31 cellular contexts compared by ENCODE assay signal in the genomic region with DNA sequence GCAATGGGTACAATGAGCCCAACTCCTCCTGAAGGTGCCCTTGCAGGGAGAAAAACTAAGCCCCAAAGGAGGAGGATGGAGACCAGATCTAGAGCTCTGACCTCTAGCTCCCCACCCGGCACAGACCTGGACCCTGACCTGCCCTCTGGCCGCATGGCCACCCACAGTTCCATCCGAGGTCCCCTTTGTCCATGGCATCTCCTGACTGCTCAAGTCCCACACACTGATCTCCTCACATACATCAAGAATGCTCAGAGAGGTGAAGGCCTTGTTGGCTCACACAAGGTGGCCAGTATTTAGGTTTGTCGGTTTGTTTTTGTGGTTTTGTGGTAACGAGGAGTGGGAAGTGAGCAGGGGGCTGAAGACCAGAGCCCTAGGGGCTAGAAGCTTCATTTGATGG.
"Had no signal": no experiment of that assay in that cellular context is flagged by ENCODE, and none has a peak within 500 bp of the region (broad histone marks: within the 10 kb centered on the region; RNA-seq: fewer than 3 reads in every experiment).

No MANE protein-coding gene starts in this region.

- H3K4me1 Mint-ChIP-seq: activated naive CD4-positive, alpha-beta T cell treated with anti-CD3 and anti-CD28 coated beads, Interleukin-2, amount 50 U/mL, for 24 hours; activated naive CD8-positive, alpha-beta T cell treated with anti-CD3 and anti-CD28 coated beads, Interleukin-2, amount 10 ng/mL, durations not matched to agents 7 days and 5 days; activated T-helper 17 cell treated with anti-CD3 and anti-CD28 coated beads, Interleukin-2, amount 50 U/mL, for 72 hours had no signal

- H3K4me1 ChIP-seq: ascending aorta, SJCRH30 had no signal

- H3K4me3 Mint-ChIP-seq: activated CD8-positive, alpha-beta T cell treated with anti-CD3 and anti-CD28 coated beads for 36 hours; activated naive CD4-positive, alpha-beta T cell treated with anti-CD3 and anti-CD28 coated beads, Interleukin-2, amount 50 U/mL, for 24 hours; activated naive CD8-positive, alpha-beta T cell treated with anti-CD3 and anti-CD28 coated beads, Interleukin-2, amount 10 ng/mL, durations not matched to agents 7 days and 5 days; activated T-cell treated with anti-CD3 and anti-CD28 coated beads, Interleukin-2, amount 50 U/mL, for 72 hours; activated T-helper 17 cell treated with anti-CD3 and anti-CD28 coated beads, Interleukin-2, amount 50 U/mL, for 72 hours had no signal

- ATAC-seq: activated CD8-positive, alpha-beta T cell treated with anti-CD3 and anti-CD28 coated beads for 36 hours; activated T-cell treated with anti-CD3 and anti-CD28 coated beads, Interleukin-2, amount 50 U/mL, for 72 hours; activated T-helper 17 cell treated with anti-CD3 and anti-CD28 coated beads, Interleukin-2, amount 50 U/mL, for 72 hours; Panc1 had no signal

- H3K36me3 ChIP-seq: ascending aorta, MG63, SJCRH30, WERI-Rb-1 had no signal

- H3K9me3 ChIP-seq: MG63, SJCRH30 had no signal

- DNase-seq: activated CD4-positive, alpha-beta T cell treated with anti-CD3 and anti-CD28 coated beads for 1 hour; activated CD4-positive, alpha-beta T cell treated with anti-CD3 and anti-CD28 coated beads for 48 hours; activated CD4-positive, alpha-beta T cell treated with anti-CD3 and anti-CD28 coated beads, Interleukin-2, amount 50 U/mL, for 4 hours; activated CD4-positive, CD25-positive, alpha-beta regulatory T cell; activated CD8-positive, alpha-beta T cell treated with anti-CD3 and anti-CD28 coated beads for 36 hours; activated gamma-delta T cell; activated naive CD4-positive, alpha-beta T cell treated with Interleukin-2 at 50 U/mL for 16 hours; activated naive CD8-positive, alpha-beta T cell treated with anti-CD3 and anti-CD28 coated beads, Interleukin-2, amount 10 ng/mL, durations not matched to agents 7 days and 5 days; activated T-cell treated with anti-CD3 and anti-CD28 coated beads, Interleukin-2, amount 50 U/mL, for 1 hour; activated T-cell treated with anti-CD3 and anti-CD28 coated beads, Interleukin-2, amount 50 U/mL, for 72 hours; amygdala; Karpas-422; KBM-7; MG63; NCI-H1092; NCI-H1436 treated with DMSO at 0.1 percent for 48 hours; NCI-H1694 treated with DMSO at 0.1 percent for 48 hours; NCI-H2029; NCI-H2171; NCI-H510A; NCI-H526; NCI-H774; SHP77; SJCRH30; T1000; WERI-Rb-1 had no signal

- H3K27me3 ChIP-seq: ascending aorta had no signal

- H3K36me3 Mint-ChIP-seq: activated naive CD4-positive, alpha-beta T cell treated with anti-CD3 and anti-CD28 coated beads, Interleukin-2, amount 50 U/mL, for 24 hours; activated naive CD8-positive, alpha-beta T cell treated with anti-CD3 and anti-CD28 coated beads, Interleukin-2, amount 10 ng/mL, durations not matched to agents 7 days and 5 days had no signal

- H3K4me3 ChIP-seq: ascending aorta, MG63, SJCRH30, SK-N-MC had no signal

- H3K27ac Mint-ChIP-seq: activated CD8-positive, alpha-beta T cell treated with anti-CD3 and anti-CD28 coated beads for 36 hours; activated naive CD4-positive, alpha-beta T cell treated with anti-CD3 and anti-CD28 coated beads, Interleukin-2, amount 50 U/mL, for 24 hours; activated naive CD8-positive, alpha-beta T cell treated with anti-CD3 and anti-CD28 coated beads, Interleukin-2, amount 10 ng/mL, durations not matched to agents 7 days and 5 days; activated T-cell treated with anti-CD3 and anti-CD28 coated beads, Interleukin-2, amount 50 U/mL, for 72 hours; activated T-helper 17 cell treated with anti-CD3 and anti-CD28 coated beads, Interleukin-2, amount 50 U/mL, for 72 hours had no signal

- H3K9me3 Mint-ChIP-seq: activated CD8-positive, alpha-beta T cell treated with anti-CD3 and anti-CD28 coated beads for 36 hours; activated naive CD8-positive, alpha-beta T cell treated with anti-CD3 and anti-CD28 coated beads, Interleukin-2, amount 10 ng/mL, durations not matched to agents 7 days and 5 days had no signal
